In the genomic region with DNA sequence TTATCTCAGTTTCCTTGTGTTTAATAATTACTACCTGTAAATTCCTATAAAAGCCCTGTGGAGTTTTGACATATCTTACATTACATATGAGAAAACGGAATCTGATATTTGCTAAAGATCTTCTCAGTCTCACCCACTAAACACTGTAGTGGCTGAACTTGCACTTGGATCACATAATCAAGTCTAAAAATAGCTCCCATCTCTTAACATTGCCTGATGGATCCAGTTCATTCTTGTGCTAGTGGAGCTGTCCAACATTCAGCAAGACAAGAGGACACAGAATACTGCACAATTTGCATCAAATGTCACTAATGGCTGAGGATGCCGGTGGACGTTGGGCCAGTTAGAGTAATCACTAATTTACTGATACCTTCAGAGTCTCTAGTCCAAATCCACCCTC, we compare ENCODE assay signal across 13 cellular contexts.
"Had no signal": no experiment of that assay in that cellular context is flagged by ENCODE, and none has a peak within 500 bp of the region (broad histone marks: within the 10 kb centered on the region; RNA-seq: fewer than 3 reads in every experiment).

No MANE protein-coding gene starts in this region.

- H3K36me3 ChIP-seq: left lung, ovary had no signal

- DNase-seq: activated CD4-positive, alpha-beta T cell treated with anti-CD3 and anti-CD28 coated beads, Interleukin-2, amount 50 U/mL, for 4 hours; activated CD4-positive, CD25-positive, alpha-beta regulatory T cell treated with anti-CD3 and anti-CD28 coated beads, Interleukin-2, amount 50 U/mL, for 72 hours; activated naive CD4-positive, alpha-beta T cell treated with anti-CD3 and anti-CD28 coated beads, Interleukin-2, amount 10 ng/mL, durations not matched to agents 7 days and 5 days; erythroblast; islet precursor cell; left lung; mucosa of descending colon; naive thymus-derived CD4-positive, alpha-beta T cell; ovary; T-helper 9 cell had no signal

- ATAC-seq: activated T-helper 17 cell treated with anti-CD3 and anti-CD28 coated beads, Interleukin-2, amount 50 U/mL, for 72 hours; left lung; mucosa of descending colon; naive thymus-derived CD4-positive, alpha-beta T cell; stimulated activated effector memory CD8-positive, alpha-beta T cell treated with anti-CD3 and anti-CD28 coated beads, Interleukin-12 subunit alpha, Interleukin-12 subunit beta, amount 100 ng/mL, for 72 hours had no signal

- FAIRE-seq: astrocyte had no signal

- H3K9me3 ChIP-seq: left lung, ovary had no signal

- H3K4me1 ChIP-seq: left lung had no signal

- H3K27me3 ChIP-seq: left lung, ovary had no signal

- H3K27ac ChIP-seq: left lung, ovary had no signal

- H3K4me3 ChIP-seq: left lung, mucosa of descending colon, ovary had no signal
